ENCODE assay signal across 26 cellular contexts in the genomic region with DNA sequence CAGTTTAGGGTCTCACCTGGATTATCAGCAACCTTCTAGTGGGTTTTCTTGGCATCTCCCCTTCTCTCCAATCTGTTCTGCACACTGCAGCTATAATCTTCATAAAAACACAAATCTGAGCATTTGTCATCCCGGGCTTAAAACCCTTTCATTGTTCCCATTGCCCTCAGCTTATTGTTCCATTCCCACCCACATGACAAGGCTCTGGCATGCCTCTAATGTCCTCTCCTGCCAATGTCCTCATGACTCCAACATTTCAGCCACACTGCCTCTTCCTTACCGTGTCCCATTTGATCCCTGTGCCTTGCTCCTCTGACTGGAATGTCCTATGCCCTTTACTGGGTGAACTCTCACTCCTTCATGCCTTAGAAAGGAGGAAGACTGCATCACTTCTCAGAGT. TPM values are rescaled to one million over a fixed set of nuclear protein-coding genes. Genes with fewer than 3 reads are reported as not detected.
DNase-seq lines count a peak whose midpoint lies in the region; ATAC-seq and FAIRE-seq lines count a peak whose summit lies in the region.
"Had no signal": no experiment of that assay in that cellular context is flagged by ENCODE, and none has a peak within 500 bp of the region (broad histone marks: within the 10 kb centered on the region; RNA-seq: fewer than 3 reads in every experiment).

No MANE protein-coding gene starts in this region.

- no peak for FAIRE-seq in frontal cortex (lab: Jason Lieb, UNC)
- FAIRE-seq: D721Med, G401.6, GM12878 had no signal

- no peak for DNase-seq in left ventricle myocardium superior
- no peak for DNase-seq in Right ventricle myocardium inferior (ENCODE audit: missing footprints)
- peak; percentile 69 for DNase-seq in inferior parietal cortex (ENCODE audit: extremely low spot score)
- peak; percentile 76 for DNase-seq in putamen (ENCODE audit: low spot score)
- no peak for DNase-seq in stimulated activated naive CD8-positive, alpha-beta T cell treated with anti-CD3 and anti-CD28 coated beads, Interleukin-15, Interleukin-2, amounts not matched to agents 100 U/mL and 50 U/mL, for 24 hours
- no peak for DNase-seq in frontal cortex (ENCODE audit: low spot score in 2 of 2)
- DNase-seq in activated CD4-positive, alpha-beta T cell treated with anti-CD3 and anti-CD28 coated beads for 1 hour, result no peak
- DNase-seq: 8988T; ACHN; CD4-positive, CD25-positive, alpha-beta regulatory T cell; GOT3; HCEC 1CT; MM.1S; NCI-H1048; NCI-H1417; NCI-H1694; NCI-H2081; NCI-H2227 treated with DMSO at 0.1 percent for 48 hours; NCI-H526 treated with DMSO at 0.1 percent for 48 hours; PC-9; Right ventricle myocardium superior had no signal

- ATAC-seq in left ventricle myocardium superior (peak; percentile 11), Right ventricle myocardium inferior (no peak), GM18867 (IDR thresholded peaks at IDR 0.05; ENCODE audit: unreplicated experiment) (no peak)
- no peak for ATAC-seq in stimulated activated naive CD8-positive, alpha-beta T cell treated with anti-CD3 and anti-CD28 coated beads, Interleukin-15, Interleukin-2, amounts not matched to agents 100 U/mL and 50 U/mL, for 24 hours
- ATAC-seq: GM12878 had no signal

- intact Hi-C loops in left ventricle myocardium superior (cut with micrococcal nuclease) (no loop called here), Right ventricle myocardium inferior (cut with DNase I) (no loop called here)

RNA-seq across cellular contexts. Expression of a gene that starts 7.5 kb away (rescaled TPM):
- 13.3 TPM for total RNA-seq in left ventricle myocardium superior
- 14.8 TPM for total RNA-seq in Right ventricle myocardium inferior
- total RNA-seq in frontal cortex, result 12.2 TPM

RNA-seq across cellular contexts. Expression of a gene that starts 12.4 kb away (rescaled TPM):
- total RNA-seq in left ventricle myocardium superior (89.6 TPM), Right ventricle myocardium inferior (84.5 TPM), frontal cortex (265 TPM)

RNA-seq across cellular contexts. Expression of a gene that starts 15.6 kb away (rescaled TPM):
- total RNA-seq in left ventricle myocardium superior (60.0 TPM), Right ventricle myocardium inferior (56.9 TPM), frontal cortex (13.9 TPM)

RNA-seq across cellular contexts. Expression of a gene that starts 16.7 kb away (rescaled TPM):
- total RNA-seq in left ventricle myocardium superior (35.6 TPM), Right ventricle myocardium inferior (39.1 TPM), frontal cortex (119 TPM)

RNA-seq across cellular contexts. Expression of a gene that starts 28.7 kb away (rescaled TPM):
- total RNA-seq in left ventricle myocardium superior (not detected), Right ventricle myocardium inferior (0.49 TPM), frontal cortex (under 0.01 TPM)
- total RNA-seq: Right ventricle myocardium superior, SJSA1 had no signal

Comparison
In these comparisons a context has a peak if more than half of its experiments do, and no peak if none do; other contexts are left out.
1. DNase-seq: peak in inferior parietal cortex (single experiment) and putamen (single experiment); none in left ventricle myocardium superior (single experiment), Right ventricle myocardium inferior (single experiment), stimulated activated naive CD8-positive, alpha-beta T cell treated with anti-CD3 and anti-CD28 coated beads, Interleukin-15, Interleukin-2, amounts not matched to agents 100 U/mL and 50 U/mL, for 24 hours (single experiment), frontal cortex (0 of 2) and activated CD4-positive, alpha-beta T cell treated with anti-CD3 and anti-CD28 coated beads for 1 hour (single experiment).